Comparison of ENCODE assay signal across 8 cellular contexts in genomic region chr11:47466701-47467250, GRCh38.
DNase-seq lines count a peak whose midpoint lies in the region; ATAC-seq and FAIRE-seq lines count a peak whose summit lies in the region.

No MANE protein-coding gene starts in this region.

- no peaks in the 10 kb centered on the region for H3K9me3 Mint-ChIP-seq in dendritic cell treated with granulocyte-macrophage colony-stimulating factor and Interleukin-4, amounts not matched to agents 40 ng/mL and 50 ng/mL, for 4 days

- no peak for ATAC-seq in GM18498 (IDR thresholded peaks at IDR 0.05; ENCODE audit: unreplicated experiment)

- H3K36me3 Mint-ChIP-seq in dendritic cell treated with granulocyte-macrophage colony-stimulating factor and Interleukin-4, amounts not matched to agents 40 ng/mL and 50 ng/mL, for 4 days (ENCODE audit: low read depth), result peaks cover 98% of the 10 kb centered on the region

- intact Hi-C loops in dendritic cell treated with granulocyte-macrophage colony-stimulating factor and Interleukin-4, amounts not matched to agents 40 ng/mL and 50 ng/mL, for 4 days (cut with micrococcal nuclease), result no loop called here

- H3K36me3 ChIP-seq in muscle layer of colon (ENCODE audit: insufficient read depth, low read length) (peaks cover 32% of the 10 kb centered on the region), HAP-1 (replicated peaks) (peaks cover 45% of the 10 kb centered on the region)

- in situ Hi-C loops in HAP-1 (cut with MboI; ENCODE audit: low sequenced_read_pairs), result no loop called here

- H3K27ac Mint-ChIP-seq in dendritic cell treated with granulocyte-macrophage colony-stimulating factor and Interleukin-4, amounts not matched to agents 40 ng/mL and 50 ng/mL, for 4 days, result peak overlapping the region; percentile 10

- H3K4me1 Mint-ChIP-seq in dendritic cell treated with granulocyte-macrophage colony-stimulating factor and Interleukin-4, amounts not matched to agents 40 ng/mL and 50 ng/mL, for 4 days (ENCODE audit: low read depth), result peaks cover 43% of the 10 kb centered on the region

- peak overlapping the region; percentile 40 for H3K27ac ChIP-seq in muscle layer of colon (ENCODE audit: low read depth, low read length)

- peak in 12 of 14 donors; percentile 5 to 77 (median 48) for DNase-seq in C1 segment of cervical spinal cord (lab: John Stamatoyannopoulos, UW)
- peak; percentile 88 for DNase-seq in NCI-H146 (lab: John Stamatoyannopoulos, UW)
- no peak for DNase-seq in HAP-1 (ENCODE audit: low spot score in 2 of 2)
- no peak for DNase-seq in activated CD4-positive, alpha-beta T cell treated with anti-CD3 and anti-CD28 coated beads for 1 hour
- DNase-seq in HTR-8/SVneo (ENCODE audit: insufficient read length, low spot score), result no peak

- H3K4me3 ChIP-seq in muscle layer of colon (ENCODE audit: low read depth in 1 of 2, low read length in 2 of 2) (no peak overlapping the region), HAP-1 (no peak overlapping the region)

- H3K9me3 ChIP-seq in muscle layer of colon (ENCODE audit: low read length) (no peaks in the 10 kb centered on the region), HAP-1 (no peaks in the 10 kb centered on the region)

- peaks cover 61% of the 10 kb centered on the region for H3K4me1 ChIP-seq in muscle layer of colon (ENCODE audit: insufficient read depth, low read length)
- peaks cover 5% of the 10 kb centered on the region for H3K4me1 ChIP-seq in HAP-1

- H3K27me3 Mint-ChIP-seq in dendritic cell treated with granulocyte-macrophage colony-stimulating factor and Interleukin-4, amounts not matched to agents 40 ng/mL and 50 ng/mL, for 4 days, result no peaks in the 10 kb centered on the region

- H3K9ac ChIP-seq in muscle layer of colon (ENCODE audit: low read length), result no peak overlapping the region

- H3K4me3 Mint-ChIP-seq in dendritic cell treated with granulocyte-macrophage colony-stimulating factor and Interleukin-4, amounts not matched to agents 40 ng/mL and 50 ng/mL, for 4 days, result no peak overlapping the region

- H3K27me3 ChIP-seq in muscle layer of colon (ENCODE audit: control insufficient read depth in 1 of 2, insufficient read depth in 2 of 2, low read length in 2 of 2), result no peaks in the 10 kb centered on the region
- no peaks in the 10 kb centered on the region for H3K27me3 ChIP-seq in HAP-1 (ENCODE audit: low read depth)

- no peak for FAIRE-seq in HTR-8/SVneo (lab: Jason Lieb, UNC)

Comparison
In these comparisons a context has a peak if more than half of its experiments do, and no peak if none do; other contexts are left out.
1. DNase-seq: peak in C1 segment of cervical spinal cord (12 of 14) and NCI-H146 (single experiment); none in HAP-1 (0 of 2), activated CD4-positive, alpha-beta T cell treated with anti-CD3 and anti-CD28 coated beads for 1 hour (single experiment) and HTR-8/SVneo (single experiment).